In the genomic region with DNA sequence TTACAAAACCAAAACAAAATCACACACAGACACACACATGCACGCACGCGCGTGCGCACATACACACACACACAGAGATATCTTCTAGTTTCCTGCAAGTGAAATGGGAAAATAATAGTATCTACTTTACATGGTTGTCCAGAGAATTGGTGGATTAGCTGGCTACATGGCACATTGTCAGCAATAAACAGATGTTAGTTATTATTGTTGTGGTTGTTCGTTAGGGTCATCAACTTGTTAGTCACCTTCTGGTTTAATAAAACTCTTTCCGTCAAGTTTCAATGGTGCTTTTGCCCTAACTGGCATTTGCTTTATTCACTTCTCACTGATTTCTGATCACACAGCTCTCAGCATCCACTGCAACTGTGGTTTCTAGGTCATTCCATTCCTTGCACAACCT, we compare ENCODE assay signal across 24 cellular contexts. TPM values are rescaled to one million over a fixed set of nuclear protein-coding genes. Genes with fewer than 3 reads are reported as not detected.
DNase-seq lines count a peak whose midpoint lies in the region; ATAC-seq and TF ChIP-seq lines count a peak whose summit lies in the region.
"Had no signal": no experiment of that assay in that cellular context is flagged by ENCODE, and none has a peak within 500 bp of the region (broad histone marks: within the 10 kb centered on the region; RNA-seq: fewer than 3 reads in every experiment).

No MANE protein-coding gene starts in this region.

- no peak overlapping the region for H3K56ac ChIP-seq in IMR-90 (ENCODE audit: extremely low read depth, insufficient read depth, low read length)

- H3K79me1 ChIP-seq in IMR-90 (ENCODE audit: low read depth in 1 of 2, low read length in 2 of 2): no peaks in the 10 kb centered on the region
- H3K79me1 ChIP-seq in trophoblast cell (ENCODE audit: low read length): peaks cover 34% of the 10 kb centered on the region

- no peak overlapping the region for H2BK120ac ChIP-seq in IMR-90 (ENCODE audit: low read depth, low read length)
- H2BK120ac ChIP-seq in trophoblast cell (ENCODE audit: insufficient read depth, low read length, poor library complexity): peak overlapping the region; percentile 82

- no peak overlapping the region for H3K4ac ChIP-seq in IMR-90 (ENCODE audit: low read depth, low read length)
- H3K4ac ChIP-seq in trophoblast cell (ENCODE audit: low read depth, low read length): no peak overlapping the region

- H3K27ac ChIP-seq in IMR-90 (ENCODE audit: insufficient read depth, low read length) (no peak overlapping the region), epithelial cell of prostate (peak overlapping the region; percentile 99), trophoblast cell (ENCODE audit: low read depth, low read length) (no peak overlapping the region), WERI-Rb-1 (no peak overlapping the region)
- H3K27ac ChIP-seq: adrenal gland, coronary artery, spleen had no signal

- H4K12ac ChIP-seq in trophoblast cell (ENCODE audit: low read depth, low read length): no peak overlapping the region

- no peaks in the 10 kb centered on the region for H3K9me3 ChIP-seq in IMR-90 (ENCODE audit: control insufficient read depth, insufficient read depth, low read length)
- no peaks in the 10 kb centered on the region for H3K9me3 ChIP-seq in trophoblast cell (ENCODE audit: insufficient read depth, low read depth, low read length)
- no peaks in the 10 kb centered on the region for H3K9me3 ChIP-seq in WERI-Rb-1 (ENCODE audit: severe bottlenecking)
- H3K9me3 ChIP-seq: adrenal gland, esophagus squamous epithelium, spleen had no signal

- H3K4me1 ChIP-seq in IMR-90 (ENCODE audit: control insufficient read depth, insufficient read depth, low read length) (peaks cover 13% of the 10 kb centered on the region), trophoblast cell (ENCODE audit: control insufficient read depth in 1 of 2, insufficient read depth in 2 of 2, low read length in 2 of 2) (peaks cover 30 to 44% of the 10 kb centered on the region in 2 experiments)

- H2BK20ac ChIP-seq in IMR-90 (ENCODE audit: low read depth, low read length): peak overlapping the region; percentile 41; the same call in 1 of the 2 replicates

- H3K9me1 ChIP-seq in IMR-90 (ENCODE audit: insufficient read depth, low read length): peaks cover 10% of the 10 kb centered on the region

- CTCF ChIA-PET in IMR-90 (lab: Yijun Ruan, JAX): no interaction called here

- no peak overlapping the region for H3K4me2 ChIP-seq in IMR-90 (ENCODE audit: low read depth, low read length)
- H3K4me2 ChIP-seq in trophoblast cell (ENCODE audit: low read length): no peak overlapping the region

- no peak overlapping the region for H2BK15ac ChIP-seq in IMR-90 (ENCODE audit: low read depth, low read length)

- WGBS in IMR-90 (ENCODE audit: extremely low coverage in 2 of 2, insufficient read length in 1 of 2), 2 experiments: 80% methylated on average over 1 of the region's 7 CpGs; no CpG with 5 or more reads in 1 of the 2 experiments
- no CpG with 5 or more reads among the region's 7 CpGs for WGBS in trophoblast cell (ENCODE audit: extremely low coverage, insufficient coverage, insufficient read length)

- peaks cover 4% of the 10 kb centered on the region for H3K79me2 ChIP-seq in trophoblast cell (ENCODE audit: control insufficient read depth, insufficient read depth, low read length, poor library complexity)

- no peak for ATAC-seq in IMR-90 (ENCODE audit: low read depth)
- ATAC-seq in GM19324 (IDR thresholded peaks at IDR 0.05; ENCODE audit: low FRiP score, unreplicated experiment): no peak
- ATAC-seq: activated T-cell treated with anti-CD3 and anti-CD28 coated beads, Interleukin-2, amount 50 U/mL, for 72 hours; stimulated activated effector memory CD8-positive, alpha-beta T cell treated with anti-CD3 and anti-CD28 coated beads, Interleukin-12 subunit alpha, Interleukin-12 subunit beta, amount 100 ng/mL, for 72 hours had no signal

- no peak overlapping the region for H2AFZ ChIP-seq in IMR-90 (replicated peaks; ENCODE audit: low read length, poor library complexity)
- no peak overlapping the region for H2AFZ ChIP-seq in trophoblast cell (ENCODE audit: insufficient read depth, low read length, poor library complexity)

- TF ChIP-seq CTCF in IMR-90 (conservative IDR thresholded peaks at IDR 0.05; ENCODE audit: low read depth, low read length): no peak
- no peak for TF ChIP-seq CTCF in WERI-Rb-1 (IDR thresholded peaks at IDR 0.05; ENCODE audit: low read depth, low read length)

- TF ChIP-seq RAD21 in IMR-90 (IDR thresholded peaks at IDR 0.05; ENCODE audit: low read length): no peak

- H4K91ac ChIP-seq in IMR-90 (ENCODE audit: insufficient read depth, low read depth, low read length) (no peak overlapping the region), trophoblast cell (ENCODE audit: low read depth, low read length) (peak overlapping the region; percentile 90)

- no peak overlapping the region for H3K9ac ChIP-seq in IMR-90 (ENCODE audit: low read depth, low read length)
- no peak overlapping the region for H3K9ac ChIP-seq in trophoblast cell (ENCODE audit: low read length)

- H2AK5ac ChIP-seq in IMR-90 (ENCODE audit: low read depth, low read length) (0 out of 2 replicates have a peak overlapping the region, but pooled peaks have one; percentile 11), trophoblast cell (ENCODE audit: low read length) (peak overlapping the region; percentile 88)

- H3K18ac ChIP-seq in IMR-90 (ENCODE audit: low read depth, low read length) (no peak overlapping the region), trophoblast cell (ENCODE audit: low read length) (peak overlapping the region; percentile 47)

- H2AK9ac ChIP-seq in IMR-90 (replicated peaks; ENCODE audit: low read depth, low read length, poor library complexity): no peak overlapping the region

- no peaks in the 10 kb centered on the region for H4K20me1 ChIP-seq in IMR-90 (ENCODE audit: insufficient read depth, low read length)

- no peak for TF ChIP-seq POLR2A in IMR-90 (IDR thresholded peaks at IDR 0.05; ENCODE audit: low read depth, low read length)

- H4K5ac ChIP-seq in IMR-90 (ENCODE audit: low read depth, low read length): no peak overlapping the region

- H2BK5ac ChIP-seq in IMR-90 (ENCODE audit: low read depth, low read length, poor library complexity, severe bottlenecking): no peak overlapping the region
- H2BK5ac ChIP-seq in trophoblast cell (ENCODE audit: low read depth, low read length, poor library complexity): peak overlapping the region; percentile 57

- DNase-seq in GM03348 (ENCODE audit: low spot score) (peak; percentile 47), IMR-90 (no peak), epithelial cell of prostate (ENCODE audit: low read depth, low spot score) (no peak), trophoblast cell (no peak), WERI-Rb-1 (no peak), NCI-H345 (lab: John Stamatoyannopoulos, UW) (no peak)
- DNase-seq: activated CD4-positive, alpha-beta T cell treated with anti-CD3 and anti-CD28 coated beads, Interleukin-2, amount 10 ng/mL, durations not matched to agents 7 days and 5 days; activated naive CD4-positive, alpha-beta T cell treated with Interleukin-2 at 50 U/mL for 16 hours; activated T-cell treated with anti-CD3 and anti-CD28 coated beads, Interleukin-2, amount 50 U/mL, for 72 hours; adrenal gland; CD4-positive, CD25-positive, alpha-beta regulatory T cell; esophagus squamous epithelium; head of caudate nucleus; naive B cell; NCI-H1092; NCI-H187 treated with DMSO at 0.1 percent for 48 hours; NCI-H69; occipital lobe; retina; spleen; stimulated activated CD4-positive, alpha-beta T cell treated with anti-CD3 and anti-CD28 coated beads, Interleukin-2, amount 100 ng/mL, for 48 hours had no signal

- in situ Hi-C loops in IMR-90 (cut with MboI; ENCODE audit: low sequenced_read_pairs): no loop called here

- POLR2A ChIA-PET in IMR-90 (lab: Charles Lee; ENCODE audit: unreplicated experiment): no interaction called here

- H4K8ac ChIP-seq in IMR-90 (ENCODE audit: low read depth in 2 of 2, low read length in 2 of 2) (no peak overlapping the region), trophoblast cell (ENCODE audit: low read depth, low read length) (peak overlapping the region; percentile 59)

- no TSS peak for BruUV-seq in IMR-90 (replicated peaks; lab: Mats Ljungman, UMichigan)

- H3K36me3 ChIP-seq in IMR-90 (ENCODE audit: control insufficient read depth, insufficient read depth, low read length) (no peaks in the 10 kb centered on the region), trophoblast cell (ENCODE audit: control insufficient read depth in 1 of 2, insufficient read depth in 2 of 2, low read length in 2 of 2) (no peaks in the 10 kb centered on the region), WERI-Rb-1 (no peaks in the 10 kb centered on the region)
- H3K36me3 ChIP-seq: adrenal gland, esophagus squamous epithelium, spleen had no signal

- H3K4me3 ChIP-seq in IMR-90 (ENCODE audit: insufficient read depth, low read depth, low read length) (no peak overlapping the region), trophoblast cell (ENCODE audit: low read depth, low read length) (no peak overlapping the region), WERI-Rb-1 (ENCODE audit: low read depth, low read length) (no peak overlapping the region)
- H3K4me3 ChIP-seq: adrenal gland, coronary artery, esophagus squamous epithelium, spleen had no signal

- intact Hi-C loops in IMR-90 (cut with micrococcal nuclease): no loop called here

- H3K14ac ChIP-seq in IMR-90 (replicated peaks; ENCODE audit: low read depth, low read length) (no peak overlapping the region), trophoblast cell (ENCODE audit: low read length) (no peak overlapping the region)

- no peak overlapping the region for H3K23ac ChIP-seq in IMR-90 (ENCODE audit: low read depth, low read length)
- H3K23ac ChIP-seq in trophoblast cell (ENCODE audit: low read length): no peak overlapping the region

- H3K27me3 ChIP-seq in IMR-90 (ENCODE audit: control insufficient read depth, insufficient read depth, low read length) (peaks cover 6% of the 10 kb centered on the region), trophoblast cell (ENCODE audit: insufficient read depth, low read length) (no peaks in the 10 kb centered on the region), WERI-Rb-1 (ENCODE audit: insufficient read depth, low read depth, severe bottlenecking) (peaks cover 91% of the 10 kb centered on the region)
- H3K27me3 ChIP-seq: adrenal gland, esophagus squamous epithelium, spleen had no signal

- dilution Hi-C loops in IMR-90 (cut with HindIII; ENCODE audit: low sequenced_read_pairs, unreplicated experiment): no loop called here

- H2BK12ac ChIP-seq in trophoblast cell (ENCODE audit: low read length): peak overlapping the region; percentile 79

TF ChIP-seq in IMR-90, 13 proteins besides CTCF, POLR2A, EP300 and RAD21 (continues in another document):
- TF ChIP-seq RCOR1 (IDR thresholded peaks at IDR 0.05; ENCODE audit: insufficient replicate concordance, low read length) (no peak), CHD1 (IDR thresholded peaks at IDR 0.05; ENCODE audit: low read depth, low read length) (no peak)

RNA-seq across cellular contexts. Expression of a gene that starts 25.5 kb away (rescaled TPM):
- total RNA-seq in IMR-90 (2012; rRNA removed): 0.18 and 0.28 TPM in 2 replicates
- polyA plus RNA-seq in IMR-90 (2012; rRNA removed): 0.26 and 0.31 TPM in 2 replicates
- polyA plus RNA-seq in IMR-90 (2012; cell fraction: cytosol; rRNA removed): 0.04 and 0.23 TPM in 2 replicates
- 0.20 and 0.41 TPM in 2 replicates for polyA plus RNA-seq in IMR-90 (2012; cell fraction: nucleus; rRNA removed; ENCODE audit: low replicate concordance)
- polyA plus RNA-seq in trophoblast cell (2013): 19.2 and 20.7 TPM in 2 replicates
